In the genomic region with DNA sequence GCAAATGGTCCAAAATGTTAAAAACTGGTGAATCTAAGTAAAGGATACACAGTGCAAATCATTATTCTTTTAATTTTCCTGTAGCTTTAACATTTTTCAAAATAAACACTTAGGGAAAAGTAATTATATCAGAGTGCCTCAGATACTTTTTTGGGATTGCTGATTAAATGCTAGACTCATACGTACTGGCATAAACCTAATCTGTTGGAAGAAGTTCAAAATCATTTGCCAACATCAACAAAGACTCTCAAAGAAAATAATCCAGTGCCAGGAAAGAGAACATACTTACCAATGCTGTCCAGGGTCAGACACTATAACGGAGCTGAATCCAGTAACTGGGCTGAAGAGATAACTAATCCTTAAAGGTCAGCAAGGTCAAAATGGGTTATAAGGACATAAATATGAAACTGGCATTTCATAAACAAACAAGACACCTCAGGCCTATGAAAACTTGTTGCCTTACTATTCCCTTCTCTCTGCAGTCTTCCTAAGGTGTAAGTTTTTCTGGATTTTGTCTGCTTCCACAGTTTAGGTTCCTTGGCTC, we compare ENCODE assay signal across 1 cellular context.
TF ChIP-seq lines count a peak whose summit lies in the region.

No MANE protein-coding gene starts in this region.

TF ChIP-seq in HEK293, 187 proteins besides CTCF, POLR2A, EP300 and RAD21 (continued from another document):
- TF ChIP-seq, protein P1, sequence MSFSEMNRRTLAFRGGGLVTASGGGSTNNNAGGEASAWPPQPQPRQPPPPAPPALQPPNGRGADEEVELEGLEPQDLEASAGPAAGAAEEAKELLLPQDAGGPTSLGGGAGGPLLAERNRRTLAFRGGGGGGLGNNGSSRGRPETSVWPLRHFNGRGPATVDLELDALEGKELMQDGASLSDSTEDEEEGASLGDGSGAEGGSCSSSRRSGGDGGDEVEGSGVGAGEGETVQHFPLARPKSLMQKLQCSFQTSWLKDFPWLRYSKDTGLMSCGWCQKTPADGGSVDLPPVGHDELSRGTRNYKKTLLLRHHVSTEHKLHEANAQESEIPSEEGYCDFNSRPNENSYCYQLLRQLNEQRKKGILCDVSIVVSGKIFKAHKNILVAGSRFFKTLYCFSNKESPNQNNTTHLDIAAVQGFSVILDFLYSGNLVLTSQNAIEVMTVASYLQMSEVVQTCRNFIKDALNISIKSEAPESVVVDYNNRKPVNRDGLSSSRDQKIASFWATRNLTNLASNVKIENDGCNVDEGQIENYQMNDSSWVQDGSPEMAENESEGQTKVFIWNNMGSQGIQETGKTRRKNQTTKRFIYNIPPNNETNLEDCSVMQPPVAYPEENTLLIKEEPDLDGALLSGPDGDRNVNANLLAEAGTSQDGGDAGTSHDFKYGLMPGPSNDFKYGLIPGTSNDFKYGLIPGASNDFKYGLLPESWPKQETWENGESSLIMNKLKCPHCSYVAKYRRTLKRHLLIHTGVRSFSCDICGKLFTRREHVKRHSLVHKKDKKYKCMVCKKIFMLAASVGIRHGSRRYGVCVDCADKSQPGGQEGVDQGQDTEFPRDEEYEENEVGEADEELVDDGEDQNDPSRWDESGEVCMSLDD (tag by site-specific recombination; IDR thresholded peaks at IDR 0.05), result no peak
- no peak for TF ChIP-seq KLF10 (tag by site-specific recombination; IDR thresholded peaks at IDR 0.05)
TF ChIP-seq in HEK293: peak in this region for 6.
